Comparison of ENCODE assay signal across 8 cellular contexts in the genomic region with DNA sequence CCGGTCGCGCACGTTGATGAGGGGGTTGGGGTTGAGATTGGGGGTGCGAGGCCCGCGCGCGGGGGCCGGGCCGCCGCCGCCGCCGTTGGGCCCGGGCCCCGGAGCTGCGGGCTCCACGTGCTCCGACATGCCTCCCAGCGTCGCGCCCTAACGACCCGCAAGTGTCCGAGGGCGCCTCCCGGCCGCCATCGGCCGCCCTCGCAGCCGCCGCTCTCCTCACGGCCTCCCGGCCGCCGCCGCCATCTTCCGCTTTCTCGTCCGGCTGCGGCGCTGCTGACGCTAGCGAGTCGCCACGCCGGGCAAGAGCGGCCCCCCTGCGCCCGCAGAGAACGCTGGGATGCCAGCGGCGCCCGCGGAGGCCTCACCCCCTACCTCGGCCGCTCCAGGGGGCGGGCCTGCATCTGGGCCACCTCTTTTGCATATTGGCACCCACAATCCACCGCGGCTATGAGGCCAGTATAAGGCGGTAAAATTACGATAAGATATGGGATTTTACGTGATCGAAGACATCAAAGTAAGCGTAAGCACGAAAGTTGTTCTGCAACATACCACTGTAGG. TPM values are rescaled to one million over a fixed set of nuclear protein-coding genes. Genes with fewer than 3 reads are reported as not detected.
DNase-seq lines count a peak whose midpoint lies in the region; ATAC-seq and TF ChIP-seq lines count a peak whose summit lies in the region.

TSS of gene TMEM259 (minus strand) at position 256 of the 558 bp plus-strand sequence. CDS start at position 129, 127 bp downstream.

- H3K27me3 ChIP-seq in HAP-1 (ENCODE audit: low read depth) (no peaks in the 10 kb centered on the region), MM.1S (replicated peaks; ENCODE audit: insufficient read depth, low read length) (no peaks in the 10 kb centered on the region)

- H3F3A ChIP-seq in MM.1S (ENCODE audit: insufficient read depth, low read length): peaks cover 35% of the 10 kb centered on the region

- H3K9me3 ChIP-seq in HAP-1: no peaks in the 10 kb centered on the region
- H3K9me3 ChIP-seq in MM.1S (replicated peaks; ENCODE audit: insufficient read depth, low read length): no peaks in the 10 kb centered on the region

- in situ Hi-C loops in G401 (cut with HindIII; ENCODE audit: low sequenced_read_pairs) (no loop called here), HAP-1 (cut with MboI; ENCODE audit: low sequenced_read_pairs) (no loop called here)

- TF ChIP-seq CTCF in MM.1S (IDR thresholded peaks at IDR 0.05; ENCODE audit: low read length): no peak
- TF ChIP-seq CTCF in nephron (IDR thresholded peaks at IDR 0.05; ENCODE audit: unreplicated experiment in 3 of 3): no peak

- peaks cover 15% of the 10 kb centered on the region for H3K4me1 ChIP-seq in HAP-1
- peaks cover 39% of the 10 kb centered on the region for H3K4me1 ChIP-seq in MM.1S (ENCODE audit: low read length)

- no peaks in the 10 kb centered on the region for H3K9me2 ChIP-seq in MM.1S (replicated peaks; ENCODE audit: insufficient read depth, low read length)

- H3K4me3 Mint-ChIP-seq in nephron: peak within 1 kb of the TSS; percentile 89 to 94 (median 92)

- H3K4me1 Mint-ChIP-seq in nephron: peaks cover 16% of the 10 kb centered on the region

- peak; percentile 97 for DNase-seq in G401 (ENCODE audit: low spot score)
- DNase-seq in HAP-1 (ENCODE audit: low spot score in 2 of 2): peak; percentile 91 to 98
- peak; percentile 98 for DNase-seq in MM.1S
- peak; percentile 88 for DNase-seq in SHP77 treated with DMSO at 0.1 percent for 48 hours (lab: John Stamatoyannopoulos, UW)
- peak; percentile 96 for DNase-seq in activated effector memory CD4-positive, alpha-beta T cell treated with Interleukin-2 at 50 U/mL for 16 hours
- DNase-seq in fibroblast of peridontal ligament (ENCODE audit: extremely low read depth): peak; percentile 97
- peak; percentile 98 for DNase-seq in stimulated activated naive CD8-positive, alpha-beta T cell treated with anti-CD3 and anti-CD28 coated beads, Interleukin-15, Interleukin-2, amounts not matched to agents 100 U/mL and 50 U/mL, for 24 hours

- peaks cover 3% of the 10 kb centered on the region for H3K27me3 Mint-ChIP-seq in nephron (ENCODE audit: low read depth)

- peaks cover 25% of the 10 kb centered on the region for H4K20me1 ChIP-seq in MM.1S (ENCODE audit: insufficient read depth, low read length)

- H3K36me3 ChIP-seq in HAP-1 (replicated peaks) (peaks cover 17% of the 10 kb centered on the region; the same call in 1 of the 2 replicates), MM.1S (replicated peaks; ENCODE audit: insufficient read depth, low read length) (no peaks in the 10 kb centered on the region)

- H3K79me2 ChIP-seq in MM.1S (ENCODE audit: low read length): peaks cover 48% of the 10 kb centered on the region

- H3K27ac ChIP-seq in MM.1S (ENCODE audit: low read length): peak within 1 kb of the TSS; percentile 63

- peak within 1 kb of the TSS; percentile 92 for H3K9ac ChIP-seq in MM.1S (ENCODE audit: low read length)

- H3K9me3 Mint-ChIP-seq in nephron: no peaks in the 10 kb centered on the region

- H3K4me3 ChIP-seq in HAP-1: peak within 1 kb of the TSS; percentile 83
- H3K4me3 ChIP-seq in MM.1S (ENCODE audit: low read length): peak within 1 kb of the TSS; percentile 97

- ATAC-seq in stimulated activated naive CD8-positive, alpha-beta T cell treated with anti-CD3 and anti-CD28 coated beads, Interleukin-15, Interleukin-2, amounts not matched to agents 100 U/mL and 50 U/mL, for 24 hours: peak; percentile 94

- H3K36me3 Mint-ChIP-seq in nephron (ENCODE audit: low read depth): no peaks in the 10 kb centered on the region

- peak within 1 kb of the TSS; percentile 98 to 99 (median 99) for H3K27ac Mint-ChIP-seq in nephron

- peak within 1 kb of the TSS; percentile 73 for H3K4me2 ChIP-seq in MM.1S (ENCODE audit: low read depth, low read length)

- H2AFZ ChIP-seq in MM.1S (ENCODE audit: low read length): no peak within 1 kb of the TSS; the same call in 1 of the 2 replicates

RNA-seq across cellular contexts. Expression of gene TMEM259, which starts in this region (rescaled TPM):
- 131 and 142 TPM in 2 replicates for total RNA-seq in G401 (2014; rRNA removed; shearing (Covaris generic))

Comparison
In these comparisons a context has a peak if more than half of its experiments do, and no peak if none do; other contexts are left out.
1. Peak in every context shown above with its lines: DNase-seq, ATAC-seq, H3K4me3 ChIP-seq and H3K27ac ChIP-seq.